Comparison of ENCODE assay signal across 8 cellular contexts in genomic region chr17:17900615-17901520, GRCh38.
A peak's percentile ranks its signal among the peaks of the same experiment; 100 is the strongest.
DNase-seq lines count a peak whose midpoint lies in the region; FAIRE-seq and TF ChIP-seq lines count a peak whose summit lies in the region.

No MANE protein-coding gene starts in this region.

- H3K79me2 ChIP-seq in PC-9 (ENCODE audit: low read depth): no peaks in the 10 kb centered on the region

- H3K4me1 ChIP-seq in PC-9 (replicated peaks; ENCODE audit: insufficient read depth): peaks cover 36% of the 10 kb centered on the region

- peaks cover 23% of the 10 kb centered on the region for H3F3A ChIP-seq in PC-9 (ENCODE audit: insufficient read depth, low read depth)

- no peaks in the 10 kb centered on the region for H4K20me1 ChIP-seq in PC-9 (ENCODE audit: insufficient read depth)

- FAIRE-seq in GM19239 (lab: Jason Lieb, UNC) (no peak), GM12891 (lab: Jason Lieb, UNC) (no peak)

- no peaks in the 10 kb centered on the region for H3K27me3 ChIP-seq in PC-9 (ENCODE audit: insufficient read depth, low read depth)

- no TSS peak for BruUV-seq in PC-9 (replicated peaks; lab: Mats Ljungman, UMichigan)

- no peaks in the 10 kb centered on the region for H3K9me3 ChIP-seq in PC-9 (ENCODE audit: insufficient read depth, low read depth)

- H3K4me2 ChIP-seq in PC-9: peak overlapping the region; percentile 52

- CTCF ChIA-PET in PC-9 (lab: Charles Lee): interaction anchor here (1.5 to 2.2 kb wide), 3 partner anchors 9 to 132 kb away, joined by 4 to 11 read pairs (median 4); no protein-coding TSS in a partner anchor

- no peaks in the 10 kb centered on the region for H3K36me3 ChIP-seq in PC-9 (ENCODE audit: low read depth)

- H3K27ac ChIP-seq in PC-9: peak overlapping the region; percentile 63

- intact Hi-C loops in PC-9 (cut with micrococcal nuclease; ENCODE audit: unreplicated experiment): loop anchor here (1.0 to 2.0 kb wide), 2 partner anchors 13 to 72 kb away; partner anchors contain the start of genes DRC3 and TOM1L2

- no peak overlapping the region for H3K4me3 ChIP-seq in PC-9

- POLR2A ChIA-PET in PC-9 (lab: Charles Lee; ENCODE audit: unreplicated experiment): interaction anchor here (0.5 to 0.8 kb wide), 4 partner anchors 57 to 325 kb away, joined by 3 to 10 read pairs (median 3); partner anchors contain the start of gene LLGL1

- H2AFZ ChIP-seq in PC-9: no peak overlapping the region

- H3K9me2 ChIP-seq in PC-9 (ENCODE audit: insufficient read depth): no peaks in the 10 kb centered on the region

- TF ChIP-seq CTCF in PC-9 (conservative IDR thresholded peaks at IDR 0.05): no peak

- TF ChIP-seq POLR2A in GM12891 (IDR thresholded peaks at IDR 0.05; ENCODE audit: low read depth, low read length): no peak

- DNase-seq in DMS153 treated with DMSO at 0.1 percent for 48 hours (lab: John Stamatoyannopoulos, UW; ENCODE audit: unreplicated experiment) (peak; percentile 17), PC-9 (peak; percentile 85), epidermal melanocyte (ENCODE audit: insufficient read length, low spot score) (peak; percentile 96), non-pigmented ciliary epithelial cell (ENCODE audit: low read depth) (peak; percentile 79), GM19239 (ENCODE audit: insufficient read length, low spot score) (no peak), activated gamma-delta T cell treated with Interleukin-2 at 50 U/mL for 16 hours (no peak), GM12891 (ENCODE audit: insufficient read length, low spot score) (no peak), D341Med (ENCODE audit: low spot score) (no peak)

TF ChIP-seq in GM12891, 5 proteins besides CTCF, POLR2A, EP300 and RAD21:
- TF ChIP-seq SPI1 (IDR thresholded peaks at IDR 0.05; ENCODE audit: low read depth, low read length) (no peak), POLR2AphosphoS5 (IDR thresholded peaks at IDR 0.05; ENCODE audit: low read depth, low read length) (no peak), PAX5 (IDR thresholded peaks at IDR 0.05; ENCODE audit: insufficient read depth, low read length, severe bottlenecking) (no peak), POU2F2 (IDR thresholded peaks at IDR 0.05; ENCODE audit: low read depth, low read length) (no peak), TAF1 (IDR thresholded peaks at IDR 0.05; ENCODE audit: low read depth, low read length) (no peak)
TF ChIP-seq in GM12891: peak in this region for 0.

Comparison
In these comparisons a context has a peak if more than half of its experiments do, and no peak if none do; other contexts are left out.
1. DNase-seq: peak in DMS153 treated with DMSO at 0.1 percent for 48 hours (single experiment), PC-9 (2 of 2), epidermal melanocyte (single experiment) and non-pigmented ciliary epithelial cell (single experiment); none in GM19239 (single experiment), activated gamma-delta T cell treated with Interleukin-2 at 50 U/mL for 16 hours (single experiment), GM12891 (single experiment) and D341Med (single experiment).